Comparison of ENCODE assay signal across 14 cellular contexts in the genomic region with DNA sequence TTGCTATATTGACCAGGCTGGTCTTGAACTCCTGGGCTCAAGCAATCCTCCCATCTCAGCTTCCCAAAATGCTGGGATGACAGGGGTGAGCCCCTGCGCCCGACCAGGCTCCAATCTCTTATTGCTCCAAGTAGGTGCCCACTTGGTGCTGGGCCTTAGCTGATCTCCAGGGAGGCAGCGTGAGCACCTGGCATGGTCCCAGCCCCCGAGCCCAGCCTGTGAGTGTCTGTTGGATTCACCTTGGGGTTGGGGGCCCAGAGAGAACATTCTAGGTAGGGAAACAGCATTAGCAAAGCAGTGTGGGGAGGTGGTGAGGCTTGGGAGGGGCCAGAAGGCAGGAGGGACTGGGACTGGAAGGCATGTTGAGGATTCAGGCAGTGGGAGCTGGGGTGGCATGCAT. TPM values are rescaled to one million over a fixed set of nuclear protein-coding genes. Genes with fewer than 3 reads are reported as not detected.
DNase-seq lines count a peak whose midpoint lies in the region; ATAC-seq and TF ChIP-seq lines count a peak whose summit lies in the region.
"Had no signal": no experiment of that assay in that cellular context is flagged by ENCODE, and none has a peak within 500 bp of the region (broad histone marks: within the 10 kb centered on the region; RNA-seq: fewer than 3 reads in every experiment).

No MANE protein-coding gene starts in this region.

- H3K9me3 Mint-ChIP-seq in T-helper 1 cell treated with Interleukin-12 subunit alpha and Interleukin-12 subunit beta and Interleukin-4 antibody, amounts not matched to agents 30 μg/mL and 1 μg/mL, for 36 hours, result peaks cover 7% of the 10 kb centered on the region

- peak overlapping the region; percentile 94 for H3K27ac Mint-ChIP-seq in T-helper 1 cell treated with Interleukin-12 subunit alpha and Interleukin-12 subunit beta and Interleukin-4 antibody, amounts not matched to agents 30 μg/mL and 1 μg/mL, for 36 hours

- intact Hi-C loops in dorsolateral prefrontal cortex (cut with DNase I), result no loop called here

- TF ChIP-seq CTCF in RWPE1 (conservative IDR thresholded peaks at IDR 0.05; ENCODE audit: low read depth) (no peak), dorsolateral prefrontal cortex (IDR thresholded peaks at IDR 0.05 in 54 of 56, conservative IDR thresholded peaks at IDR 0.05 in 2 of 56; ENCODE audit: low read depth in 1 of 56, partially characterized antibody in 56 of 56) (no peak)

- H3K4me3 ChIP-seq in dorsolateral prefrontal cortex, result no peak overlapping the region
- no peak overlapping the region for H3K4me3 ChIP-seq in skin epidermis
- H3K4me3 ChIP-seq: esophagus muscularis mucosa had no signal

- POLR2A ChIA-PET in RWPE1 (lab: Yijun Ruan, JAX; ENCODE audit: low non-redundant PET), result no interaction called here

- H3K4me1 Mint-ChIP-seq in T-helper 1 cell treated with Interleukin-12 subunit alpha and Interleukin-12 subunit beta and Interleukin-4 antibody, amounts not matched to agents 30 μg/mL and 1 μg/mL, for 36 hours (ENCODE audit: low read depth), result peaks cover 64% of the 10 kb centered on the region

- H3K36me3 Mint-ChIP-seq in T-helper 1 cell treated with Interleukin-12 subunit alpha and Interleukin-12 subunit beta and Interleukin-4 antibody, amounts not matched to agents 30 μg/mL and 1 μg/mL, for 36 hours (ENCODE audit: low read depth), result peaks cover 43% of the 10 kb centered on the region

- DNase-seq in T-helper 1 cell (no peak), RWPE1 (ENCODE audit: low spot score) (no peak), dorsolateral prefrontal cortex (no peak), NCI-H146 (lab: John Stamatoyannopoulos, UW) (no peak), NCI-H2107 treated with DMSO at 0.1 percent for 48 hours (lab: John Stamatoyannopoulos, UW; ENCODE audit: unreplicated experiment) (no peak)
- DNase-seq: activated CD8-positive, alpha-beta memory T cell treated with anti-CD3 and anti-CD28 coated beads for 24 hours; DMS153; NCI-H1436 treated with DMSO at 0.1 percent for 48 hours; NCI-H748 treated with DMSO at 0.1 percent for 48 hours had no signal

- no peaks in the 10 kb centered on the region for H3K27me3 ChIP-seq in dorsolateral prefrontal cortex
- H3K27me3 ChIP-seq: esophagus muscularis mucosa had no signal

- no peak for ATAC-seq in activated CD4-positive, CD25-positive, alpha-beta regulatory T cell treated with anti-CD3 and anti-CD28 coated beads, Interleukin-2, amount 50 U/mL, for 24 hours

- H3K4me3 Mint-ChIP-seq in T-helper 1 cell treated with Interleukin-12 subunit alpha and Interleukin-12 subunit beta and Interleukin-4 antibody, amounts not matched to agents 30 μg/mL and 1 μg/mL, for 36 hours, result peak overlapping the region; percentile 40

- no peaks in the 10 kb centered on the region for H3K27me3 Mint-ChIP-seq in T-helper 1 cell treated with Interleukin-12 subunit alpha and Interleukin-12 subunit beta and Interleukin-4 antibody, amounts not matched to agents 30 μg/mL and 1 μg/mL, for 36 hours (ENCODE audit: low read depth)

- H3K27ac ChIP-seq in RWPE1 (peak overlapping the region; percentile 64), dorsolateral prefrontal cortex (peak overlapping the region in 53 of 59 donors; percentile 3 to 96 (median 88)), skin epidermis (peak overlapping the region in 19 of 21 experiments; percentile 1 to 88 (median 71))
- H3K27ac ChIP-seq: 22Rv1 had no signal

- CTCF ChIA-PET in RWPE1 (lab: Yijun Ruan, JAX), result interaction anchor here (0.6 kb wide), 1 partner anchor 289 kb away, joined by 3 read pairs; no protein-coding TSS in a partner anchor

RNA-seq across cellular contexts. Expression of a gene that starts 45.5 kb away (rescaled TPM):
- total RNA-seq in dorsolateral prefrontal cortex, result 100 to 1,000 TPM in 115 of 120 experiments, 10 to 100 TPM in 5; 88.3 to 281 (median 146) TPM
